Comparison of ENCODE assay signal across 1 cellular context in genomic region chr9:83432877-83433276, GRCh38.
TF ChIP-seq lines count a peak whose summit lies in the region.

No MANE protein-coding gene starts in this region.

TF ChIP-seq in HepG2, 621 proteins besides CTCF, POLR2A, EP300 and RAD21 (continued from another document):
- TF ChIP-seq, protein P1, sequence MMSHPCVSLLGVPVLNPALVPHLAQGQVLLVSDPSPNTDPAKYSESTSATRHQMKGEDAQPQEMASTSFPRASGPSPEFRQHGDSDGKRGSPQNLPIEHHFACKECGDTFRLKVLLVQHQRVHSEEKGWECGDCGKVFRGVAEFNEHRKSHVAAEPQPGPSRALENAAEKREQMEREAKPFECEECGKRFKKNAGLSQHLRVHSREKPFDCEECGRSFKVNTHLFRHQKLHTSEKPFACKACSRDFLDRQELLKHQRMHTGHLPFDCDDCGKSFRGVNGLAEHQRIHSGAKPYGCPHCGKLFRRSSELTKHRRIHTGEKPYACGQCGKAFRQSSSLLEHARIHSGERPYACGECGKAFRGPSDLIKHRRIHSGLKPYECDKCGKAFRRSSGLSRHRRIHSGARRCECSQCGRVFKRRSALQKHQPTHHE (CRISPR knock-in tag; IDR thresholded peaks at IDR 0.05; ENCODE audit: borderline replicate concordance): no peak
- TF ChIP-seq ARNTL (CRISPR knock-in tag; IDR thresholded peaks at IDR 0.05) (no peak), ZNF598 (CRISPR knock-in tag; IDR thresholded peaks at IDR 0.05; ENCODE audit: borderline replicate concordance) (no peak), SMAD9 (CRISPR knock-in tag; IDR thresholded peaks at IDR 0.05) (no peak), ZNF737 (CRISPR knock-in tag; IDR thresholded peaks at IDR 0.05; ENCODE audit: borderline replicate concordance) (no peak), ARID5B (CRISPR knock-in tag; IDR thresholded peaks at IDR 0.05) (no peak), MYNN (CRISPR knock-in tag; IDR thresholded peaks at IDR 0.05; ENCODE audit: low read depth) (no peak), RCOR2 (CRISPR knock-in tag; IDR thresholded peaks at IDR 0.05) (no peak), BRCA1 (CRISPR knock-in tag; IDR thresholded peaks at IDR 0.05) (no peak), ZNF33A (CRISPR knock-in tag; IDR thresholded peaks at IDR 0.05; ENCODE audit: borderline replicate concordance) (no peak), ZBED4 (CRISPR knock-in tag; IDR thresholded peaks at IDR 0.05; ENCODE audit: borderline replicate concordance) (no peak), ZNF17 (CRISPR knock-in tag; IDR thresholded peaks at IDR 0.05) (no peak)
